Comparison of ENCODE assay signal across 1 cellular context in genomic region chr1:4270651-4271337, GRCh38.
TF ChIP-seq lines count a peak whose summit lies in the region.

No MANE protein-coding gene starts in this region.

TF ChIP-seq in HepG2, 621 proteins besides CTCF, POLR2A, EP300 and RAD21 (continued from another document and continues in another):
- TF ChIP-seq, protein P1, sequence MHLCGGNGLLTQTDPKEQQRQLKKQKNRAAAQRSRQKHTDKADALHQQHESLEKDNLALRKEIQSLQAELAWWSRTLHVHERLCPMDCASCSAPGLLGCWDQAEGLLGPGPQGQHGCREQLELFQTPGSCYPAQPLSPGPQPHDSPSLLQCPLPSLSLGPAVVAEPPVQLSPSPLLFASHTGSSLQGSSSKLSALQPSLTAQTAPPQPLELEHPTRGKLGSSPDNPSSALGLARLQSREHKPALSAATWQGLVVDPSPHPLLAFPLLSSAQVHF (CRISPR knock-in tag; IDR thresholded peaks at IDR 0.05): no peak
- TF ChIP-seq ZNF530 (CRISPR knock-in tag; IDR thresholded peaks at IDR 0.05; ENCODE audit: low read depth): no peak
- TF ChIP-seq CHD4 (IDR thresholded peaks at IDR 0.05; ENCODE audit: borderline replicate concordance, low read length): no peak
- TF ChIP-seq, protein P2, sequence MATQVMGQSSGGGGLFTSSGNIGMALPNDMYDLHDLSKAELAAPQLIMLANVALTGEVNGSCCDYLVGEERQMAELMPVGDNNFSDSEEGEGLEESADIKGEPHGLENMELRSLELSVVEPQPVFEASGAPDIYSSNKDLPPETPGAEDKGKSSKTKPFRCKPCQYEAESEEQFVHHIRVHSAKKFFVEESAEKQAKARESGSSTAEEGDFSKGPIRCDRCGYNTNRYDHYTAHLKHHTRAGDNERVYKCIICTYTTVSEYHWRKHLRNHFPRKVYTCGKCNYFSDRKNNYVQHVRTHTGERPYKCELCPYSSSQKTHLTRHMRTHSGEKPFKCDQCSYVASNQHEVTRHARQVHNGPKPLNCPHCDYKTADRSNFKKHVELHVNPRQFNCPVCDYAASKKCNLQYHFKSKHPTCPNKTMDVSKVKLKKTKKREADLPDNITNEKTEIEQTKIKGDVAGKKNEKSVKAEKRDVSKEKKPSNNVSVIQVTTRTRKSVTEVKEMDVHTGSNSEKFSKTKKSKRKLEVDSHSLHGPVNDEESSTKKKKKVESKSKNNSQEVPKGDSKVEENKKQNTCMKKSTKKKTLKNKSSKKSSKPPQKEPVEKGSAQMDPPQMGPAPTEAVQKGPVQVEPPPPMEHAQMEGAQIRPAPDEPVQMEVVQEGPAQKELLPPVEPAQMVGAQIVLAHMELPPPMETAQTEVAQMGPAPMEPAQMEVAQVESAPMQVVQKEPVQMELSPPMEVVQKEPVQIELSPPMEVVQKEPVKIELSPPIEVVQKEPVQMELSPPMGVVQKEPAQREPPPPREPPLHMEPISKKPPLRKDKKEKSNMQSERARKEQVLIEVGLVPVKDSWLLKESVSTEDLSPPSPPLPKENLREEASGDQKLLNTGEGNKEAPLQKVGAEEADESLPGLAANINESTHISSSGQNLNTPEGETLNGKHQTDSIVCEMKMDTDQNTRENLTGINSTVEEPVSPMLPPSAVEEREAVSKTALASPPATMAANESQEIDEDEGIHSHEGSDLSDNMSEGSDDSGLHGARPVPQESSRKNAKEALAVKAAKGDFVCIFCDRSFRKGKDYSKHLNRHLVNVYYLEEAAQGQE (IDR thresholded peaks at IDR 0.05; ENCODE audit: borderline replicate concordance in 1 of 2, low read depth in 1 of 2, low read length in 2 of 2): no peak
- TF ChIP-seq, protein P3, sequence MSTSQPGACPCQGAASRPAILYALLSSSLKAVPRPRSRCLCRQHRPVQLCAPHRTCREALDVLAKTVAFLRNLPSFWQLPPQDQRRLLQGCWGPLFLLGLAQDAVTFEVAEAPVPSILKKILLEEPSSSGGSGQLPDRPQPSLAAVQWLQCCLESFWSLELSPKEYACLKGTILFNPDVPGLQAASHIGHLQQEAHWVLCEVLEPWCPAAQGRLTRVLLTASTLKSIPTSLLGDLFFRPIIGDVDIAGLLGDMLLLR (CRISPR knock-in tag; IDR thresholded peaks at IDR 0.05): no peak
- TF ChIP-seq ZC3H13 (CRISPR knock-in tag; IDR thresholded peaks at IDR 0.05): no peak
- no peak for TF ChIP-seq ZNF232 (CRISPR knock-in tag; IDR thresholded peaks at IDR 0.05; ENCODE audit: borderline replicate concordance)
- no peak for TF ChIP-seq ZNF75D (CRISPR knock-in tag; IDR thresholded peaks at IDR 0.05; ENCODE audit: borderline replicate concordance)
- TF ChIP-seq NCOR1 (IDR thresholded peaks at IDR 0.05; ENCODE audit: borderline replicate concordance, low read length): no peak
- TF ChIP-seq SCMH1 (CRISPR knock-in tag; IDR thresholded peaks at IDR 0.05; ENCODE audit: borderline replicate concordance): no peak
- TF ChIP-seq KLF16 (CRISPR knock-in tag; IDR thresholded peaks at IDR 0.05): peak in 1 of 2 experiments; percentile 21; a peak in 1 of 4 replicates
- TF ChIP-seq LBX2 (CRISPR knock-in tag; IDR thresholded peaks at IDR 0.05; ENCODE audit: borderline replicate concordance): no peak
- TF ChIP-seq PHF5A (CRISPR knock-in tag; IDR thresholded peaks at IDR 0.05; ENCODE audit: low read depth, unreplicated experiment): no peak
- TF ChIP-seq FOXO4 (CRISPR knock-in tag; conservative IDR thresholded peaks at IDR 0.05): 0 out of 2 replicates have a peak, but pooled peaks have one; percentile 39
- TF ChIP-seq FOXM1 (CRISPR knock-in tag; IDR thresholded peaks at IDR 0.05): no peak
- TF ChIP-seq SMAD3 (CRISPR knock-in tag; IDR thresholded peaks at IDR 0.05): no peak
- TF ChIP-seq, protein P4, sequence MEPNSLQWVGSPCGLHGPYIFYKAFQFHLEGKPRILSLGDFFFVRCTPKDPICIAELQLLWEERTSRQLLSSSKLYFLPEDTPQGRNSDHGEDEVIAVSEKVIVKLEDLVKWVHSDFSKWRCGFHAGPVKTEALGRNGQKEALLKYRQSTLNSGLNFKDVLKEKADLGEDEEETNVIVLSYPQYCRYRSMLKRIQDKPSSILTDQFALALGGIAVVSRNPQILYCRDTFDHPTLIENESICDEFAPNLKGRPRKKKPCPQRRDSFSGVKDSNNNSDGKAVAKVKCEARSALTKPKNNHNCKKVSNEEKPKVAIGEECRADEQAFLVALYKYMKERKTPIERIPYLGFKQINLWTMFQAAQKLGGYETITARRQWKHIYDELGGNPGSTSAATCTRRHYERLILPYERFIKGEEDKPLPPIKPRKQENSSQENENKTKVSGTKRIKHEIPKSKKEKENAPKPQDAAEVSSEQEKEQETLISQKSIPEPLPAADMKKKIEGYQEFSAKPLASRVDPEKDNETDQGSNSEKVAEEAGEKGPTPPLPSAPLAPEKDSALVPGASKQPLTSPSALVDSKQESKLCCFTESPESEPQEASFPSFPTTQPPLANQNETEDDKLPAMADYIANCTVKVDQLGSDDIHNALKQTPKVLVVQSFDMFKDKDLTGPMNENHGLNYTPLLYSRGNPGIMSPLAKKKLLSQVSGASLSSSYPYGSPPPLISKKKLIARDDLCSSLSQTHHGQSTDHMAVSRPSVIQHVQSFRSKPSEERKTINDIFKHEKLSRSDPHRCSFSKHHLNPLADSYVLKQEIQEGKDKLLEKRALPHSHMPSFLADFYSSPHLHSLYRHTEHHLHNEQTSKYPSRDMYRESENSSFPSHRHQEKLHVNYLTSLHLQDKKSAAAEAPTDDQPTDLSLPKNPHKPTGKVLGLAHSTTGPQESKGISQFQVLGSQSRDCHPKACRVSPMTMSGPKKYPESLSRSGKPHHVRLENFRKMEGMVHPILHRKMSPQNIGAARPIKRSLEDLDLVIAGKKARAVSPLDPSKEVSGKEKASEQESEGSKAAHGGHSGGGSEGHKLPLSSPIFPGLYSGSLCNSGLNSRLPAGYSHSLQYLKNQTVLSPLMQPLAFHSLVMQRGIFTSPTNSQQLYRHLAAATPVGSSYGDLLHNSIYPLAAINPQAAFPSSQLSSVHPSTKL (CRISPR knock-in tag; IDR thresholded peaks at IDR 0.05): 0 out of 2 replicates have a peak, but pooled peaks have one; percentile 35
- TF ChIP-seq NCOA2 (CRISPR knock-in tag; IDR thresholded peaks at IDR 0.05): 0 out of 2 replicates have a peak, but pooled peaks have one; percentile 37
- TF ChIP-seq ZNF605 (CRISPR knock-in tag; IDR thresholded peaks at IDR 0.05): no peak
- no peak for TF ChIP-seq U2AF1 (optimal IDR thresholded peaks at IDR 0.05; ENCODE audit: low read depth, low read length)
- TF ChIP-seq, protein P5, sequence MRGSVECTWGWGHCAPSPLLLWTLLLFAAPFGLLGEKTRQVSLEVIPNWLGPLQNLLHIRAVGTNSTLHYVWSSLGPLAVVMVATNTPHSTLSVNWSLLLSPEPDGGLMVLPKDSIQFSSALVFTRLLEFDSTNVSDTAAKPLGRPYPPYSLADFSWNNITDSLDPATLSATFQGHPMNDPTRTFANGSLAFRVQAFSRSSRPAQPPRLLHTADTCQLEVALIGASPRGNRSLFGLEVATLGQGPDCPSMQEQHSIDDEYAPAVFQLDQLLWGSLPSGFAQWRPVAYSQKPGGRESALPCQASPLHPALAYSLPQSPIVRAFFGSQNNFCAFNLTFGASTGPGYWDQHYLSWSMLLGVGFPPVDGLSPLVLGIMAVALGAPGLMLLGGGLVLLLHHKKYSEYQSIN (CRISPR knock-in tag; IDR thresholded peaks at IDR 0.05; ENCODE audit: borderline replicate concordance): no peak
- TF ChIP-seq TRIM24 (CRISPR knock-in tag; IDR thresholded peaks at IDR 0.05): no peak
- no peak for TF ChIP-seq MED13 (CRISPR knock-in tag; IDR thresholded peaks at IDR 0.05)
- TF ChIP-seq ATM (IDR thresholded peaks at IDR 0.05; ENCODE audit: borderline replicate concordance): no peak
- TF ChIP-seq NFIC (IDR thresholded peaks at IDR 0.05; ENCODE audit: low read length): no peak
- TF ChIP-seq SOX13 (IDR thresholded peaks at IDR 0.05): no peak
- peak in 1 of 2 experiments; percentile 37; a peak in 1 of 4 replicates for TF ChIP-seq SOX13 (CRISPR knock-in tag; conservative IDR thresholded peaks at IDR 0.05 in 1 of 2, IDR thresholded peaks at IDR 0.05 in 1 of 2)
- peak; percentile 6 for TF ChIP-seq AGO2 (optimal IDR thresholded peaks at IDR 0.05; ENCODE audit: low read depth, low read length)
- 0 out of 2 replicates have a peak, but pooled peaks have one; percentile 28 for TF ChIP-seq SP5 (CRISPR knock-in tag; IDR thresholded peaks at IDR 0.05; ENCODE audit: borderline replicate concordance, low read depth)
- TF ChIP-seq ZNF468 (CRISPR knock-in tag; IDR thresholded peaks at IDR 0.05): no peak
- no peak for TF ChIP-seq RARA (CRISPR knock-in tag; IDR thresholded peaks at IDR 0.05)
- TF ChIP-seq TFDP1 (CRISPR knock-in tag; IDR thresholded peaks at IDR 0.05; ENCODE audit: borderline replicate concordance): no peak
- peak; percentile 42; the same call in 1 of the 2 replicates for TF ChIP-seq MIXL1 (CRISPR knock-in tag; IDR thresholded peaks at IDR 0.05)
- TF ChIP-seq MED8 (CRISPR knock-in tag; IDR thresholded peaks at IDR 0.05; ENCODE audit: insufficient replicate concordance): no peak
- no peak for TF ChIP-seq BORCS8-MEF2B (CRISPR knock-in tag; IDR thresholded peaks at IDR 0.05)
- TF ChIP-seq ZBTB39 (CRISPR knock-in tag; IDR thresholded peaks at IDR 0.05): no peak
- no peak for TF ChIP-seq ZNF446 (CRISPR knock-in tag; IDR thresholded peaks at IDR 0.05)
- no peak for TF ChIP-seq PITX1 (CRISPR knock-in tag; IDR thresholded peaks at IDR 0.05)
- peak; percentile 75; the same call in 1 of the 2 replicates for TF ChIP-seq CEBPB (IDR thresholded peaks at IDR 0.05; ENCODE audit: borderline replicate concordance, low read depth, low read length)
- TF ChIP-seq ATF1 (CRISPR knock-in tag; IDR thresholded peaks at IDR 0.05): no peak
- no peak for TF ChIP-seq ZNF557 (CRISPR knock-in tag; IDR thresholded peaks at IDR 0.05)
- peak; percentile 70 for TF ChIP-seq ZMYM4 (CRISPR knock-in tag; IDR thresholded peaks at IDR 0.05)
- TF ChIP-seq, protein P6, sequence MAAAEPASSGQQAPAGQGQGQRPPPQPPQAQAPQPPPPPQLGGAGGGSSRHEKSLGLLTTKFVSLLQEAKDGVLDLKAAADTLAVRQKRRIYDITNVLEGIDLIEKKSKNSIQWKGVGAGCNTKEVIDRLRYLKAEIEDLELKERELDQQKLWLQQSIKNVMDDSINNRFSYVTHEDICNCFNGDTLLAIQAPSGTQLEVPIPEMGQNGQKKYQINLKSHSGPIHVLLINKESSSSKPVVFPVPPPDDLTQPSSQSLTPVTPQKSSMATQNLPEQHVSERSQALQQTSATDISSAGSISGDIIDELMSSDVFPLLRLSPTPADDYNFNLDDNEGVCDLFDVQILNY (CRISPR knock-in tag; conservative IDR thresholded peaks at IDR 0.05): no peak
